Comparison of ENCODE assay signal across 18 cellular contexts in genomic region chr7:24740821-24741220, GRCh38. TPM values are rescaled to one million over a fixed set of nuclear protein-coding genes. Genes with fewer than 3 reads are reported as not detected.
DNase-seq lines count a peak whose midpoint lies in the region; ATAC-seq and TF ChIP-seq lines count a peak whose summit lies in the region.
"Had no signal": no experiment of that assay in that cellular context is flagged by ENCODE, and none has a peak within 500 bp of the region (broad histone marks: within the 10 kb centered on the region; RNA-seq: fewer than 3 reads in every experiment).

No MANE protein-coding gene starts in this region.

- H3K4me1 ChIP-seq in Caco-2 (peaks cover 56% of the 10 kb centered on the region), RWPE2 (ENCODE audit: insufficient read depth, poor library complexity, severe bottlenecking) (peaks cover 32% of the 10 kb centered on the region), mesenchymal stem cell (ENCODE audit: control insufficient read depth, insufficient read depth, low read depth, low read length) (peaks cover 14% of the 10 kb centered on the region), skeletal muscle satellite cell (ENCODE audit: control insufficient read depth, insufficient read depth, low read length) (peaks cover 14% of the 10 kb centered on the region)
- H3K4me1 ChIP-seq: SJSA1 had no signal

- H3K36me3 Mint-ChIP-seq in Caco-2 (ENCODE audit: insufficient read depth, unreplicated experiment): peaks cover 37% of the 10 kb centered on the region
- H3K36me3 Mint-ChIP-seq: CD4-positive, CD25-positive, alpha-beta regulatory T cell had no signal

- H3K9me3 ChIP-seq in Caco-2: peaks cover 9% of the 10 kb centered on the region
- H3K9me3 ChIP-seq in RWPE2 (ENCODE audit: severe bottlenecking): no peaks in the 10 kb centered on the region
- peaks cover 14% of the 10 kb centered on the region for H3K9me3 ChIP-seq in mesenchymal stem cell (ENCODE audit: control insufficient read depth, low read length)
- no peaks in the 10 kb centered on the region for H3K9me3 ChIP-seq in skeletal muscle satellite cell (replicated peaks; ENCODE audit: low read length)
- H3K9me3 ChIP-seq: SJSA1 had no signal

- no peak overlapping the region for H3K4me3 Mint-ChIP-seq in Caco-2 (ENCODE audit: unreplicated experiment)
- H3K4me3 Mint-ChIP-seq: B cell; CD4-positive, CD25-positive, alpha-beta regulatory T cell; H9 had no signal

- CTCF ChIA-PET in Caco-2 (lab: Charles Lee): interaction anchor here (1.0 to 1.5 kb wide), 3 partner anchors 22 to 352 kb away, joined by 3 to 6 read pairs (median 3); no protein-coding TSS in a partner anchor

- ATAC-seq in RWPE2 (ENCODE audit: low read depth): no peak
- ATAC-seq in GM19397 (IDR thresholded peaks at IDR 0.05; ENCODE audit: unreplicated experiment): no peak
- ATAC-seq in HG03571 (IDR thresholded peaks at IDR 0.05; ENCODE audit: unreplicated experiment): no peak

- 96% methylated on average over 7 of the region's 8 CpGs for WGBS in mesenchymal stem cell

- no peak overlapping the region for H2BK5ac ChIP-seq in mesenchymal stem cell (ENCODE audit: low read depth, low read length, poor library complexity, severe bottlenecking)

- no peak overlapping the region for H2BK12ac ChIP-seq in mesenchymal stem cell (ENCODE audit: low read length in 2 of 2)

- no peaks in the 10 kb centered on the region for H3K27me3 Mint-ChIP-seq in Caco-2 (ENCODE audit: insufficient read depth, unreplicated experiment)

- H3K9ac ChIP-seq in mesenchymal stem cell (ENCODE audit: low read length) (no peak overlapping the region), skeletal muscle satellite cell (ENCODE audit: low read depth, low read length) (peak overlapping the region; percentile 35)

- no peak overlapping the region for H3K4ac ChIP-seq in mesenchymal stem cell (ENCODE audit: low read depth in 1 of 2, low read length in 2 of 2)

- no peak for DNase-seq in Caco-2
- DNase-seq in RWPE2 (ENCODE audit: low spot score): no peak
- DNase-seq in mesenchymal stem cell: no peak
- no peak for DNase-seq in NCI-H1048 (lab: John Stamatoyannopoulos, UW)
- no peak for DNase-seq in 8988T
- DNase-seq: Calu3; CD4-positive, CD25-positive, alpha-beta regulatory T cell; DMS53; H9; KBM-7; NCI-H1436 treated with DMSO at 0.1 percent for 48 hours; NCI-H2029 treated with DMSO at 0.1 percent for 48 hours; NCI-H748 treated with DMSO at 0.1 percent for 48 hours had no signal

- no peak overlapping the region for H4K91ac ChIP-seq in mesenchymal stem cell (ENCODE audit: low read length)

- intact Hi-C loops in Caco-2 (cut with micrococcal nuclease; ENCODE audit: unreplicated experiment): loop anchor here (1.0 kb wide), 2 partner anchors 16 to 48 kb away; partner anchors contain the start of gene GSDME

- H3K36me3 ChIP-seq in Caco-2 (ENCODE audit: control insufficient read depth, insufficient read depth, low read length): no peaks in the 10 kb centered on the region
- peaks cover 47% of the 10 kb centered on the region for H3K36me3 ChIP-seq in RWPE2 (ENCODE audit: low read depth)
- peaks cover 12 to 20% of the 10 kb centered on the region in 2 experiments for H3K36me3 ChIP-seq in mesenchymal stem cell (ENCODE audit: control insufficient read depth in 1 of 2, insufficient read depth in 2 of 2, low read depth in 1 of 2, low read length in 2 of 2)
- peaks cover 5% of the 10 kb centered on the region for H3K36me3 ChIP-seq in skeletal muscle satellite cell (ENCODE audit: insufficient read depth, low read length)
- H3K36me3 ChIP-seq: SJSA1 had no signal

- H2AK5ac ChIP-seq in mesenchymal stem cell (ENCODE audit: low read length, severe bottlenecking): peak overlapping the region; percentile 57

- H3K4me3 ChIP-seq in Caco-2 (ENCODE audit: low read depth, low read length) (no peak overlapping the region), RWPE2 (ENCODE audit: severe bottlenecking) (no peak overlapping the region), mesenchymal stem cell (ENCODE audit: insufficient read depth in 1 of 2, low read depth in 1 of 2, low read length in 2 of 2) (no peak overlapping the region), skeletal muscle satellite cell (ENCODE audit: low read length) (no peak overlapping the region)
- H3K4me3 ChIP-seq: SJSA1 had no signal

- POLR2A ChIA-PET in Caco-2 (lab: Charles Lee): interaction anchor here (0.9 to 1.3 kb wide), 2 partner anchors 16 to 17 kb away, joined by 4 to 6 read pairs; no protein-coding TSS in a partner anchor

- H3K18ac ChIP-seq in mesenchymal stem cell (ENCODE audit: low read depth in 1 of 2, low read length in 2 of 2): no peak overlapping the region

- peaks cover 15% of the 10 kb centered on the region for H3K79me1 ChIP-seq in mesenchymal stem cell (replicated peaks; ENCODE audit: low read length, poor library complexity, severe bottlenecking)

- H3K4me2 ChIP-seq in mesenchymal stem cell (ENCODE audit: low read length, poor library complexity, severe bottlenecking) (no peak overlapping the region), skeletal muscle satellite cell (ENCODE audit: low read length) (no peak overlapping the region)

- H3K9me3 Mint-ChIP-seq in Caco-2 (ENCODE audit: unreplicated experiment): peaks cover 11% of the 10 kb centered on the region

- no peak overlapping the region for H2BK120ac ChIP-seq in mesenchymal stem cell (ENCODE audit: low read depth, low read length)

- no TSS peak for BruUV-seq in Caco-2 (replicated peaks; lab: Mats Ljungman, UMichigan)

- H3K4me1 Mint-ChIP-seq in Caco-2 (ENCODE audit: low read depth, unreplicated experiment): peaks cover 58% of the 10 kb centered on the region
- H3K4me1 Mint-ChIP-seq: B cell; CD4-positive, CD25-positive, alpha-beta regulatory T cell had no signal

- no peak for TF ChIP-seq CTCF in Caco-2 (IDR thresholded peaks at IDR 0.05; ENCODE audit: insufficient read depth in 1 of 2, low read depth in 1 of 2, low read length in 1 of 2, severe bottlenecking in 1 of 2, unreplicated experiment in 1 of 2)
- no peak for TF ChIP-seq CTCF in RWPE2 (IDR thresholded peaks at IDR 0.05; ENCODE audit: poor library complexity, severe bottlenecking)

- H3K14ac ChIP-seq in mesenchymal stem cell (ENCODE audit: low read length in 2 of 2): no peak overlapping the region

- H3K27ac Mint-ChIP-seq in Caco-2 (ENCODE audit: unreplicated experiment): peak overlapping the region; percentile 98
- H3K27ac Mint-ChIP-seq: B cell; CD4-positive, CD25-positive, alpha-beta regulatory T cell; H9 had no signal

- H3K27me3 ChIP-seq in Caco-2 (replicated peaks; ENCODE audit: control insufficient read depth, insufficient read depth, low read length) (no peaks in the 10 kb centered on the region), RWPE2 (ENCODE audit: insufficient read depth, poor library complexity, severe bottlenecking) (no peaks in the 10 kb centered on the region), mesenchymal stem cell (ENCODE audit: control insufficient read depth in 1 of 2, insufficient read depth in 1 of 2, low read length in 2 of 2) (no peaks in the 10 kb centered on the region), skeletal muscle satellite cell (ENCODE audit: control insufficient read depth, insufficient read depth, low read length) (no peaks in the 10 kb centered on the region)
- H3K27me3 ChIP-seq: SJSA1 had no signal

- no peak overlapping the region for H4K8ac ChIP-seq in mesenchymal stem cell (ENCODE audit: low read length)

- H3K23ac ChIP-seq in mesenchymal stem cell (ENCODE audit: low read length in 2 of 2): no peak overlapping the region

- H2AFZ ChIP-seq in mesenchymal stem cell (ENCODE audit: low read depth, low read length): no peak overlapping the region

- peak overlapping the region; percentile 97 for H3K27ac ChIP-seq in RWPE2 (ENCODE audit: poor library complexity, severe bottlenecking)
- H3K27ac ChIP-seq in mesenchymal stem cell (ENCODE audit: low read length, poor library complexity, severe bottlenecking): no peak overlapping the region
- H3K27ac ChIP-seq: SJSA1 had no signal

- no peak overlapping the region for H2BK15ac ChIP-seq in mesenchymal stem cell (ENCODE audit: low read depth, poor library complexity, severe bottlenecking)

RNA-seq across cellular contexts. Expression of gene GSDME, which starts 16.4 kb away (rescaled TPM):
- 32.9 and 35.2 TPM in 2 replicates for total RNA-seq in Caco-2 (2022)
- 21.3 TPM for polyA plus RNA-seq in mesenchymal stem cell (2013, experiment 1 of 2)
- 21.1 TPM for polyA plus RNA-seq in mesenchymal stem cell (2013, experiment 2 of 2)
- 8.6 and 9.8 TPM in 2 replicates for total RNA-seq in skeletal muscle satellite cell (2012; rRNA removed)
- total RNA-seq: CD4-positive, CD25-positive, alpha-beta regulatory T cell had no signal
